ENCODE assay signal across 11 cellular contexts in the genomic region with DNA sequence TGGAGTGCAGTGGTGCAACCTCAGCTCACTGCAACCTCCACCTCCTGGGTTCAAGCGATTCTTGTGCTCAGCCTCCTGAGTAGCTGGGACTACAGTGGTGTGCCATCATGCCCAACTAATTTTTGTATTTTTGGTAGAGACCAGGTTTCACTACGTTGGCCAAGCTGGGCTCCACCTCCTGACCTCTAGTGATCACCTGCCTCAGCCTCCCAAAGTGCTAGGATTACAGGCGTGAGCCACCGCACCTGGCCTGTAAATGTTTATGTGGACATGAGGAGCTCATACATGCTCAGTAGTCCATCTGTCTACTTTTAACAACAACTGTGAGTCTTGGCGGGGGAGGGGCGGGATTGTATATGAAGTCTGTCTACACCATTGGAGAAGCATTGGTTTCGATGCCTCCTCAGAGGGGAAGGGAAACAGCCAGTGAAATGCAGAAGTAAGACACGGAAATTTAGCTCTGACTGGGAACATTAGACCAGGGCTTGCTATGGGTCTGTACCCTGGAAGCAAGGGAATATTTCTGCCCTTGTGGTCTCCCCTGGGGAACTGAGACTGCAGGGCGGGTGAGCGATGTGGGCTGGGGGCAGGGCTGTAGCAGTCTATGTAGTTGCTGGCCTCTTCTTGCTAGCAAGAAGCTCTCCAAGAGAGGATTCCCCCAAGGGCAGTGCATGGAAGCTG. TPM values are rescaled to one million over a fixed set of nuclear protein-coding genes. Genes with fewer than 3 reads are reported as not detected.
A peak's percentile ranks its signal among the peaks of the same experiment; 100 is the strongest.
DNase-seq lines count a peak whose midpoint lies in the region; ATAC-seq, FAIRE-seq and TF ChIP-seq lines count a peak whose summit lies in the region.
"Had no signal": no experiment of that assay in that cellular context is flagged by ENCODE, and none has a peak within 500 bp of the region (broad histone marks: within the 10 kb centered on the region; RNA-seq: fewer than 3 reads in every experiment).

No MANE protein-coding gene starts in this region.

- H3K9me2 ChIP-seq in PC-3 (replicated peaks; ENCODE audit: low read length): no peaks in the 10 kb centered on the region

- no peaks in the 10 kb centered on the region for H3K9me3 Mint-ChIP-seq in astrocyte (ENCODE audit: unreplicated experiment)
- H3K9me3 Mint-ChIP-seq in activated naive CD4-positive, alpha-beta T cell treated with anti-CD3 and anti-CD28 coated beads, Interleukin-2, amount 50 U/mL, for 72 hours: no peaks in the 10 kb centered on the region

- H3K79me2 ChIP-seq in astrocyte (ENCODE audit: insufficient read depth, low read length) (no peaks in the 10 kb centered on the region), PC-3 (ENCODE audit: low read length) (no peaks in the 10 kb centered on the region)

- H3K4me1 Mint-ChIP-seq in astrocyte (ENCODE audit: low read depth, unreplicated experiment): peaks cover 29% of the 10 kb centered on the region

- DNase-seq in astrocyte (ENCODE audit: low read depth): no peak
- peak; percentile 20 to 56 for DNase-seq in gastrocnemius medialis
- DNase-seq in activated naive CD4-positive, alpha-beta T cell treated with anti-CD3 and anti-CD28 coated beads, Interleukin-2, amount 50 U/mL, for 72 hours (ENCODE audit: low spot score in 2 of 2): no peak
- no peak for DNase-seq in PC-3
- DNase-seq: NCI-H2227 treated with DMSO at 0.1 percent for 48 hours had no signal

- H3F3A ChIP-seq in PC-3 (ENCODE audit: low read length, unreplicated experiment): no peaks in the 10 kb centered on the region

- H4K20me1 ChIP-seq in astrocyte (ENCODE audit: insufficient read depth, low read length) (peaks cover 4% of the 10 kb centered on the region), PC-3 (ENCODE audit: low read length) (no peaks in the 10 kb centered on the region)

- H3K36me3 ChIP-seq in astrocyte (ENCODE audit: insufficient read depth, low read length) (peaks cover 7% of the 10 kb centered on the region), gastrocnemius medialis (peaks cover 0 to 87% of the 10 kb centered on the region in 2 donors), PC-3 (ENCODE audit: low read depth, low read length) (no peaks in the 10 kb centered on the region)

- H3K4me2 ChIP-seq in astrocyte (ENCODE audit: low read length) (no peak overlapping the region), PC-3 (ENCODE audit: low read length) (no peak overlapping the region)

- H3K27me3 Mint-ChIP-seq in astrocyte (ENCODE audit: low read depth, unreplicated experiment): no peaks in the 10 kb centered on the region

- H2AFZ ChIP-seq in astrocyte (ENCODE audit: low read depth, low read length) (no peak overlapping the region), PC-3 (ENCODE audit: low read length) (no peak overlapping the region)

- no peak for FAIRE-seq in astrocyte (lab: Jason Lieb, UNC)

- no peak overlapping the region for H3K9ac ChIP-seq in astrocyte (ENCODE audit: low read length)
- no peak overlapping the region for H3K9ac ChIP-seq in PC-3 (ENCODE audit: low read length)

- ATAC-seq in GM19372 (IDR thresholded peaks at IDR 0.05; ENCODE audit: low read depth, unreplicated experiment): peak; percentile 65
- ATAC-seq in HG03175 (IDR thresholded peaks at IDR 0.05; ENCODE audit: unreplicated experiment): peak; percentile 66
- ATAC-seq in gastrocnemius medialis: peak in 1 of 2 donors; percentile 54
- ATAC-seq in activated naive CD4-positive, alpha-beta T cell treated with anti-CD3 and anti-CD28 coated beads, Interleukin-2, amount 50 U/mL, for 72 hours: no peak
- no peak for ATAC-seq in HG02571 (IDR thresholded peaks at IDR 0.05; ENCODE audit: unreplicated experiment)
- no peak for ATAC-seq in HG03520 (IDR thresholded peaks at IDR 0.05; ENCODE audit: unreplicated experiment)
- no peak for ATAC-seq in PC-3
- ATAC-seq: psoas muscle had no signal

- no peak overlapping the region for H3K27ac ChIP-seq in astrocyte (ENCODE audit: low read depth, low read length)
- H3K27ac ChIP-seq in gastrocnemius medialis: no peak overlapping the region
- no peak overlapping the region for H3K27ac ChIP-seq in PC-3 (ENCODE audit: low read length)
- H3K27ac ChIP-seq: psoas muscle had no signal

- H3K9me3 ChIP-seq in astrocyte (ENCODE audit: insufficient read depth, low read depth, low read length) (no peaks in the 10 kb centered on the region), gastrocnemius medialis (no peaks in the 10 kb centered on the region), PC-3 (ENCODE audit: low read length) (no peaks in the 10 kb centered on the region)
- H3K9me3 ChIP-seq: psoas muscle, thoracic aorta had no signal

- H3K27me3 ChIP-seq in astrocyte (ENCODE audit: insufficient read depth, low read length) (no peaks in the 10 kb centered on the region), gastrocnemius medialis (no peaks in the 10 kb centered on the region), PC-3 (ENCODE audit: low read length) (no peaks in the 10 kb centered on the region)

- intact Hi-C loops in gastrocnemius medialis (cut with DNase I; ENCODE audit: low total_unique reads): no loop called here
- intact Hi-C loops in PC-3 (cut with micrococcal nuclease): no loop called here

- H3K4me3 Mint-ChIP-seq in astrocyte (ENCODE audit: unreplicated experiment): no peak overlapping the region

- no peak for TF ChIP-seq POLR2A in gastrocnemius medialis (IDR thresholded peaks at IDR 0.05)

- H3K4me1 ChIP-seq in astrocyte (ENCODE audit: insufficient read depth, low read length) (peaks cover 26% of the 10 kb centered on the region), gastrocnemius medialis (no peaks in the 10 kb centered on the region), PC-3 (ENCODE audit: insufficient read depth, low read length) (peaks cover 16% of the 10 kb centered on the region)
- H3K4me1 ChIP-seq: psoas muscle had no signal

- CTCF ChIA-PET in PC-3 (lab: Charles Lee): no interaction called here

- H3K36me3 Mint-ChIP-seq in astrocyte (ENCODE audit: low read depth, unreplicated experiment): peaks cover 11% of the 10 kb centered on the region
- peaks cover 6% of the 10 kb centered on the region in 2 donors for H3K36me3 Mint-ChIP-seq in activated naive CD4-positive, alpha-beta T cell treated with anti-CD3 and anti-CD28 coated beads, Interleukin-2, amount 50 U/mL, for 72 hours

- no TSS peak for BruUV-seq in PC-3 (replicated peaks; lab: Mats Ljungman, UMichigan)

- no peak for TF ChIP-seq CTCF in astrocyte (IDR thresholded peaks at IDR 0.05; ENCODE audit: insufficient read depth, low read depth, low read length)
- no peak for TF ChIP-seq CTCF in gastrocnemius medialis (IDR thresholded peaks at IDR 0.05 in 4 of 5, conservative IDR thresholded peaks at IDR 0.05 in 1 of 5)
- TF ChIP-seq CTCF in PC-3 (conservative IDR thresholded peaks at IDR 0.05; ENCODE audit: low read depth, low read length): no peak

- POLR2A ChIA-PET in PC-3 (lab: Charles Lee; ENCODE audit: unreplicated experiment): no interaction called here

- in situ Hi-C loops in gastrocnemius medialis (cut with MboI; ENCODE audit: low sequenced_read_pairs in 4 of 4): no loop called here

- peak overlapping the region; percentile 41 for H3K27ac Mint-ChIP-seq in astrocyte (ENCODE audit: unreplicated experiment)
- no peak overlapping the region for H3K27ac Mint-ChIP-seq in activated naive CD4-positive, alpha-beta T cell treated with anti-CD3 and anti-CD28 coated beads, Interleukin-2, amount 50 U/mL, for 72 hours

- H3K4me3 ChIP-seq in astrocyte (ENCODE audit: insufficient read depth, low read depth, low read length) (no peak overlapping the region), gastrocnemius medialis (no peak overlapping the region), PC-3 (ENCODE audit: low read length) (no peak overlapping the region)
- H3K4me3 ChIP-seq: psoas muscle, thoracic aorta had no signal

RNA-seq across cellular contexts. Expression of a gene that starts 9.3 kb away (rescaled TPM):
- 17.4 TPM in 2 replicates for total RNA-seq in astrocyte
- total RNA-seq in gastrocnemius medialis: 10 to 100 TPM; 19.2 to 38.5 (median 26.9) TPM
- total RNA-seq in activated naive CD4-positive, alpha-beta T cell treated with anti-CD3 and anti-CD28 coated beads, Interleukin-2, amount 50 U/mL, for 72 hours: 10 to 100 TPM; 21.3 to 31.2 TPM
- 34.3 and 49.3 TPM in 2 replicates for total RNA-seq in PC-3 (2014; rRNA removed)

RNA-seq across cellular contexts. Expression of a gene that starts 58.3 kb away (rescaled TPM):
- total RNA-seq in astrocyte (0.41 TPM in 1 of 2 replicates, not detected in the other), gastrocnemius medialis (not detected), PC-3 (2014; rRNA removed) (not detected in 2 replicates)
- total RNA-seq in activated naive CD4-positive, alpha-beta T cell treated with anti-CD3 and anti-CD28 coated beads, Interleukin-2, amount 50 U/mL, for 72 hours: not detected
- total RNA-seq: psoas muscle, thoracic aorta had no signal

Comparison
In these comparisons a context has a peak if more than half of its experiments do, and no peak if none do; other contexts are left out.
1. ATAC-seq: peak in GM19372 (single experiment) and HG03175 (single experiment); none in activated naive CD4-positive, alpha-beta T cell treated with anti-CD3 and anti-CD28 coated beads, Interleukin-2, amount 50 U/mL, for 72 hours (0 of 2), HG02571 (single experiment), HG03520 (single experiment) and PC-3 (single experiment).
2. DNase-seq: peak in gastrocnemius medialis (2 of 2); none in astrocyte (single experiment), activated naive CD4-positive, alpha-beta T cell treated with anti-CD3 and anti-CD28 coated beads, Interleukin-2, amount 50 U/mL, for 72 hours (0 of 2) and PC-3 (single experiment).